Comparison of ENCODE assay signal across 19 cellular contexts in the genomic region with DNA sequence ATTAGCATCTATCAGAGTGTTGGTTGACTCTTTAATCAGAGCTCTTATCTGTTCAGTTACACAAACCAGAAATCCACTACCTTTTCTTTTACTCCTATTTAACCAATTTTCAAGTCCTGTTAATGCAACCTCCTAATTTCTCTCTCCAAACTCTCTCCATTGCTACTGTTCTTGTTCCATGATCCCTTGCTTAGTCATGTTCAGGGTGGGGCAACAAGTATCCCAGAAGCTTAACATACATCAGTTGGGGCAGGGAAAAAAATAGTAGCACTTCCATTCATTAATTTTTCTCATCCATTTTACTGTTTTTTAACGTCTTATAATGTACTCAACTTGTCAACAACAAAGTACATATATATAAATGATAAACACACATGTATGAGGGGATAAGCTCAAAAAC.
"Had no signal": no experiment of that assay in that cellular context is flagged by ENCODE, and none has a peak within 500 bp of the region (broad histone marks: within the 10 kb centered on the region; RNA-seq: fewer than 3 reads in every experiment).

No MANE protein-coding gene starts in this region.

- H3K4me1 Mint-ChIP-seq: activated naive CD4-positive, alpha-beta T cell treated with anti-CD3 and anti-CD28 coated beads, Interleukin-2, amount 10 ng/mL, durations not matched to agents 7 days and 5 days had no signal

- H3K4me3 Mint-ChIP-seq: activated B cell treated with CpG ODN at 0.5 μM for 24 hours; activated naive CD4-positive, alpha-beta T cell treated with anti-CD3 and anti-CD28 coated beads, Interleukin-2, amount 10 ng/mL, durations not matched to agents 7 days and 5 days; dendritic cell treated with granulocyte-macrophage colony-stimulating factor and Interleukin-4, amounts not matched to agents 40 ng/mL and 50 ng/mL, for 4 days; nephron; stimulated activated naive CD8-positive, alpha-beta T cell treated with anti-CD3 and anti-CD28 coated beads, Interleukin-15, Interleukin-2, amounts not matched to agents 100 ng/mL and 50 ng/mL, for 24 hours had no signal

- H3K27ac Mint-ChIP-seq: activated naive CD4-positive, alpha-beta T cell treated with anti-CD3 and anti-CD28 coated beads, Interleukin-2, amount 10 ng/mL, durations not matched to agents 7 days and 5 days; activated T-helper 2 cell treated with anti-CD3 and anti-CD28 coated beads, Interferon-gamma antibody, Interleukin-2, Interleukin-4, amounts not matched to agents 10 μg/mL and 5 μg/mL and 100 μg/mL, durations not matched to agents 14 hours and 24 hours and 36 hours; dendritic cell treated with granulocyte-macrophage colony-stimulating factor and Interleukin-4, amounts not matched to agents 40 ng/mL and 50 ng/mL, for 4 days; nephron; stimulated activated naive CD8-positive, alpha-beta T cell treated with anti-CD3 and anti-CD28 coated beads, Interleukin-15, Interleukin-2, amounts not matched to agents 100 ng/mL and 50 ng/mL, for 24 hours had no signal

- H3K4me1 ChIP-seq: adrenal gland had no signal

- H3K36me3 ChIP-seq: adrenal gland, heart right ventricle, left ventricle myocardium inferior had no signal

- FAIRE-seq: kidney, urothelium cell line had no signal

- H3K9me3 ChIP-seq: adrenal gland, heart right ventricle, left ventricle myocardium inferior had no signal

- H3K36me3 Mint-ChIP-seq: activated naive CD4-positive, alpha-beta T cell treated with anti-CD3 and anti-CD28 coated beads, Interleukin-2, amount 10 ng/mL, durations not matched to agents 7 days and 5 days had no signal

- H3K27me3 Mint-ChIP-seq: dendritic cell treated with granulocyte-macrophage colony-stimulating factor and Interleukin-4, amounts not matched to agents 40 ng/mL and 50 ng/mL, for 4 days had no signal

- H3K27me3 ChIP-seq: adrenal gland, heart right ventricle had no signal

- H3K4me3 ChIP-seq: adrenal gland, heart right ventricle, left ventricle myocardium inferior had no signal

- H3K27ac ChIP-seq: adrenal gland, heart right ventricle, left ventricle myocardium inferior had no signal

- H3K9me3 Mint-ChIP-seq: activated B cell treated with CpG ODN at 0.5 μM for 24 hours; activated naive CD4-positive, alpha-beta T cell treated with anti-CD3 and anti-CD28 coated beads, Interleukin-2, amount 10 ng/mL, durations not matched to agents 7 days and 5 days; activated T-helper 2 cell treated with anti-CD3 and anti-CD28 coated beads, Interferon-gamma antibody, Interleukin-2, Interleukin-4, amounts not matched to agents 10 μg/mL and 5 μg/mL and 100 μg/mL, durations not matched to agents 14 hours and 24 hours and 36 hours; dendritic cell treated with granulocyte-macrophage colony-stimulating factor and Interleukin-4, amounts not matched to agents 40 ng/mL and 50 ng/mL, for 4 days; nephron; stimulated activated naive CD8-positive, alpha-beta T cell treated with anti-CD3 and anti-CD28 coated beads, Interleukin-15, Interleukin-2, amounts not matched to agents 100 ng/mL and 50 ng/mL, for 24 hours had no signal

- DNase-seq: activated B cell treated with CpG ODN at 0.5 μM for 24 hours; activated CD4-positive, alpha-beta T cell treated with anti-CD3 and anti-CD28 coated beads, Interleukin-2, amount 50 U/mL, for 1 hour; activated naive CD4-positive, alpha-beta T cell treated with anti-CD3 and anti-CD28 coated beads, Interleukin-2, amount 10 ng/mL, durations not matched to agents 7 days and 5 days; adrenal gland; erythroblast; foreskin melanocyte; heart right ventricle; kidney; left ventricle myocardium inferior; mesenchymal stem cell; occipital lobe; stimulated activated CD4-positive, alpha-beta T cell treated with anti-CD3 and anti-CD28 coated beads, Interleukin-4, amount 100 ng/mL, for 1 hour; stimulated activated CD8-positive, alpha-beta memory T cell treated with anti-CD3 and anti-CD28 coated beads, Interleukin-4, amount 100 ng/mL, for 48 hours; T-helper 1 cell had no signal
